In genomic region chr1:24857528-24858133, GRCh38 we compare ENCODE assay signal across 26 cellular contexts.
DNase-seq lines count a peak whose midpoint lies in the region; ATAC-seq, FAIRE-seq and TF ChIP-seq lines count a peak whose summit lies in the region.
"Had no signal": no experiment of that assay in that cellular context is flagged by ENCODE, and none has a peak within 500 bp of the region (broad histone marks: within the 10 kb centered on the region; RNA-seq: fewer than 3 reads in every experiment).

No MANE protein-coding gene starts in this region.

- H3K4me1 ChIP-seq in HEK293 (ENCODE audit: control insufficient read depth, insufficient read depth, low read length) (no peaks in the 10 kb centered on the region), mammary epithelial cell (ENCODE audit: insufficient read depth, low read length) (no peaks in the 10 kb centered on the region)
- H3K4me1 ChIP-seq in naive thymus-derived CD4-positive, alpha-beta T cell (ENCODE audit: control insufficient read depth in 2 of 2, insufficient read depth in 2 of 2, low read length in 2 of 2): peaks cover 0 to 29% of the 10 kb centered on the region in 2 donors
- H3K4me1 ChIP-seq: esophagus muscularis mucosa, parathyroid adenoma, spleen had no signal

- H3K27me3 ChIP-seq in bronchial epithelial cell (ENCODE audit: control insufficient read depth, insufficient read depth, low read length): no peaks in the 10 kb centered on the region
- no peaks in the 10 kb centered on the region for H3K27me3 ChIP-seq in naive thymus-derived CD4-positive, alpha-beta T cell (ENCODE audit: control insufficient read depth in 2 of 2, insufficient read depth in 2 of 2, low read length in 2 of 2)
- H3K27me3 ChIP-seq in mammary epithelial cell (ENCODE audit: insufficient read depth, low read length): no peaks in the 10 kb centered on the region
- H3K27me3 ChIP-seq: transverse colon had no signal

- H3K4me1 Mint-ChIP-seq in naive thymus-derived CD4-positive, alpha-beta T cell: peaks cover 0 to 5% (median 0%) of the 10 kb centered on the region in 7 donors
- H3K4me1 Mint-ChIP-seq: stimulated activated naive B cell treated with anti-CD40 and anti-IgM and Interleukin-4, amounts not matched to agents 10 μg/mL and 1 μg/mL and 100 μg/mL, for 72 hours had no signal

- H3K79me2 ChIP-seq in mammary epithelial cell (ENCODE audit: insufficient read depth, low read length): no peaks in the 10 kb centered on the region
- H3K79me2 ChIP-seq: parathyroid adenoma had no signal

- FAIRE-seq in bronchial epithelial cell (lab: Jason Lieb, UNC): no peak
- FAIRE-seq: astrocyte, GM12891 had no signal

- CTCF ChIA-PET in HEK293 (lab: Yijun Ruan, JAX): interaction anchor here (0.6 kb wide), 2 partner anchors 155 to 387 kb away, joined by 3 read pairs; no protein-coding TSS in a partner anchor
- CTCF ChIA-PET in naive thymus-derived CD4-positive, alpha-beta T cell (lab: Charles Lee): no interaction called here
- CTCF ChIA-PET in mammary epithelial cell (lab: Charles Lee; ENCODE audit: low non-redundant PET): interaction anchor here (0.5 kb wide), 1 partner anchor 8 kb away, joined by 3 read pairs; no protein-coding TSS in a partner anchor

- intact Hi-C loops in naive thymus-derived CD4-positive, alpha-beta T cell (cut with micrococcal nuclease): no loop called here
- intact Hi-C loops in mammary epithelial cell (cut with micrococcal nuclease): no loop called here

- H4K20me1 ChIP-seq in mammary epithelial cell (ENCODE audit: insufficient read depth, low read length): no peaks in the 10 kb centered on the region

- no TSS peak for BruUV-seq in mammary epithelial cell (replicated peaks; lab: Mats Ljungman, UMichigan)

- H3K9me3 ChIP-seq in HEK293 (ENCODE audit: control insufficient read depth, insufficient read depth, low read depth, low read length) (no peaks in the 10 kb centered on the region), mammary epithelial cell (replicated peaks; ENCODE audit: insufficient read depth, low read length) (no peaks in the 10 kb centered on the region)
- no peaks in the 10 kb centered on the region for H3K9me3 ChIP-seq in naive thymus-derived CD4-positive, alpha-beta T cell (ENCODE audit: control insufficient read depth in 2 of 3, low read length in 3 of 3)
- H3K9me3 ChIP-seq: esophagus muscularis mucosa, spleen, transverse colon had no signal

- no peak for TF ChIP-seq CTCF in HEK293 (tag by site-specific recombination; IDR thresholded peaks at IDR 0.05)
- peak; percentile 0 for TF ChIP-seq CTCF in bronchial epithelial cell (IDR thresholded peaks at IDR 0.05; ENCODE audit: insufficient read depth, low read length, severe bottlenecking)
- TF ChIP-seq CTCF in mammary epithelial cell (conservative IDR thresholded peaks at IDR 0.05 in 1 of 2, IDR thresholded peaks at IDR 0.05 in 1 of 2; ENCODE audit: extremely low read depth in 1 of 2, insufficient read depth in 1 of 2, low read depth in 1 of 2, low read length in 2 of 2): no peak

- peak; percentile 12 for DNase-seq in DMS53 (lab: John Stamatoyannopoulos, UW)
- DNase-seq in DMS53 treated with DMSO at 0.1 percent for 48 hours (lab: John Stamatoyannopoulos, UW; ENCODE audit: unreplicated experiment): no peak
- DNase-seq in bronchial epithelial cell (ENCODE audit: low read depth): no peak
- no peak for DNase-seq in naive thymus-derived CD4-positive, alpha-beta T cell
- DNase-seq in mammary epithelial cell: no peak
- DNase-seq in NCI-H2081 (lab: John Stamatoyannopoulos, UW): no peak
- DNase-seq: activated gamma-delta T cell; dermis blood vessel endothelial cell; HCEC 1CT; Kasumi-1; NCI-H187 treated with DMSO at 0.1 percent for 48 hours; NCI-H526; spleen; stimulated activated naive B cell treated with anti-CD40 and anti-IgM and Interleukin-4, amounts not matched to agents 10 μg/mL and 1 μg/mL and 100 μg/mL, for 72 hours; transverse colon; WERI-Rb-1 had no signal

- no peaks in the 10 kb centered on the region for H3K36me3 Mint-ChIP-seq in naive thymus-derived CD4-positive, alpha-beta T cell
- H3K36me3 Mint-ChIP-seq: stimulated activated naive B cell treated with anti-CD40 and anti-IgM and Interleukin-4, amounts not matched to agents 10 μg/mL and 1 μg/mL and 100 μg/mL, for 72 hours; T-cell had no signal

- POLR2A ChIA-PET in HEK293 (lab: Yijun Ruan, JAX): no interaction called here
- POLR2A ChIA-PET in naive thymus-derived CD4-positive, alpha-beta T cell (lab: Charles Lee): no interaction called here

- H3K27ac Mint-ChIP-seq in naive thymus-derived CD4-positive, alpha-beta T cell: no peak overlapping the region
- H3K27ac Mint-ChIP-seq: stimulated activated naive B cell treated with anti-CD40 and anti-IgM and Interleukin-4, amounts not matched to agents 10 μg/mL and 1 μg/mL and 100 μg/mL, for 72 hours had no signal

- H2AFZ ChIP-seq in mammary epithelial cell (ENCODE audit: low read depth, low read length): no peak overlapping the region
- H2AFZ ChIP-seq: parathyroid adenoma had no signal

- H3K9me3 Mint-ChIP-seq in naive thymus-derived CD4-positive, alpha-beta T cell: no peaks in the 10 kb centered on the region
- H3K9me3 Mint-ChIP-seq: stimulated activated naive B cell treated with anti-CD40 and anti-IgM and Interleukin-4, amounts not matched to agents 10 μg/mL and 1 μg/mL and 100 μg/mL, for 72 hours; T-cell had no signal

- no peak for ATAC-seq in naive thymus-derived CD4-positive, alpha-beta T cell
- ATAC-seq in HG02884 (IDR thresholded peaks at IDR 0.05; ENCODE audit: unreplicated experiment): no peak
- ATAC-seq: Panc1; stimulated activated naive B cell treated with anti-CD40 and anti-IgM and Interleukin-4, amounts not matched to agents 10 μg/mL and 1 μg/mL and 100 μg/mL, for 72 hours; T-cell had no signal

- H3K36me3 ChIP-seq in HEK293 (ENCODE audit: control insufficient read depth in 2 of 2, insufficient read depth in 1 of 2, low read length in 2 of 2) (no peaks in the 10 kb centered on the region), bronchial epithelial cell (ENCODE audit: control insufficient read depth, insufficient read depth, low read length) (no peaks in the 10 kb centered on the region), mammary epithelial cell (ENCODE audit: insufficient read depth, low read length) (no peaks in the 10 kb centered on the region)
- H3K36me3 ChIP-seq in naive thymus-derived CD4-positive, alpha-beta T cell (ENCODE audit: control insufficient read depth in 2 of 3, insufficient read depth in 3 of 3, low read length in 3 of 3): no peaks in the 10 kb centered on the region
- H3K36me3 ChIP-seq: esophagus muscularis mucosa, spleen, transverse colon, WERI-Rb-1 had no signal

- in situ Hi-C loops in mammary epithelial cell (cut with MboI; ENCODE audit: low sequenced_read_pairs in 2 of 2): no loop called here

- H3K27ac ChIP-seq in HEK293 (ENCODE audit: extremely low read depth, low read depth, low read length) (no peak overlapping the region), mammary epithelial cell (ENCODE audit: insufficient read depth, low read depth, low read length) (no peak overlapping the region)
- H3K27ac ChIP-seq in naive thymus-derived CD4-positive, alpha-beta T cell (ENCODE audit: low read depth, low read length): no peak overlapping the region
- H3K27ac ChIP-seq: 22Rv1, C4-2B, esophagus muscularis mucosa, parathyroid adenoma, transverse colon, WERI-Rb-1 had no signal

- WGBS in mammary epithelial cell (ENCODE audit: low coverage, missing lambda C conversion rate): 75% methylated on average over 4 of the region's 5 CpGs

- no peak overlapping the region for H3K4me2 ChIP-seq in mammary epithelial cell (ENCODE audit: insufficient read depth, low read depth, low read length)

- H3K4me3 ChIP-seq in HEK293 (ENCODE audit: low read depth, low read length): no peak overlapping the region
- no peak overlapping the region for H3K4me3 ChIP-seq in bronchial epithelial cell (ENCODE audit: low read depth, low read length)
- peak overlapping the region; percentile 20 for H3K4me3 ChIP-seq in naive thymus-derived CD4-positive, alpha-beta T cell (ENCODE audit: low read length)
- no peak overlapping the region for H3K4me3 ChIP-seq in mammary epithelial cell (replicated peaks in 1 of 3; ENCODE audit: insufficient read depth in 1 of 3, low read depth in 2 of 3, low read length in 3 of 3)
- H3K4me3 ChIP-seq: esophagus muscularis mucosa, transverse colon had no signal

- H3K27me3 Mint-ChIP-seq in naive thymus-derived CD4-positive, alpha-beta T cell: peaks cover 0 to 41% (median 0%) of the 10 kb centered on the region in 5 donors
- H3K27me3 Mint-ChIP-seq: stimulated activated naive B cell treated with anti-CD40 and anti-IgM and Interleukin-4, amounts not matched to agents 10 μg/mL and 1 μg/mL and 100 μg/mL, for 72 hours; T-cell had no signal

- no peak overlapping the region for H3K9ac ChIP-seq in mammary epithelial cell (ENCODE audit: insufficient read depth, low read length)
- H3K9ac ChIP-seq: parathyroid adenoma had no signal

- H3K4me3 Mint-ChIP-seq in naive thymus-derived CD4-positive, alpha-beta T cell: peak overlapping the region in 1 of 10 donors; percentile 68
- H3K4me3 Mint-ChIP-seq: stimulated activated naive B cell treated with anti-CD40 and anti-IgM and Interleukin-4, amounts not matched to agents 10 μg/mL and 1 μg/mL and 100 μg/mL, for 72 hours; T-cell had no signal

- dilution Hi-C loops in mammary epithelial cell (cut with HindIII; ENCODE audit: low sequenced_read_pairs): no loop called here

TF ChIP-seq in HEK293, 187 proteins besides CTCF, POLR2A, EP300 and RAD21 (continues in another document):
- TF ChIP-seq ZNF366 (tag by site-specific recombination; conservative IDR thresholded peaks at IDR 0.05) (0 out of 2 replicates have a peak, but pooled peaks have one; percentile 19), RBAK (tag by site-specific recombination; IDR thresholded peaks at IDR 0.05) (no peak), ZSCAN16 (tag by site-specific recombination; IDR thresholded peaks at IDR 0.05) (no peak), ZNF26 (tag by site-specific recombination; IDR thresholded peaks at IDR 0.05) (no peak)
